ENCODE assay signal across 8 cellular contexts in the genomic region with DNA sequence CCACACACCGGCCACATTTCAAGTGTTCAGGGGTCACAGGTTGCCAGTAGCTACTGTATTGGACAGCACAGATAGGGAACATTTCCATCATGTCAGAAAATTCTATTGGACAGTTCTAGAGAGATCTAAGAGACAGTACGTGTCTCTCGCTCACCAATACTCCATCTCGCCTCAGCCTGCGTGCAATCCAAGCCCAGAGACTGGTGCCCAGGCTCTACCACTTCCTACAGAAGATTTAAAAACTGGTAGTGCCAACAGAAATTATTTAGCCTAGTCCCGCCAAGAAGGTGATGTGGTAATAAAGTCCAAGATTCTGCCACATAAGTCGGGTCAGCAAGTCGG. TPM values are rescaled to one million over a fixed set of nuclear protein-coding genes. Genes with fewer than 3 reads are reported as not detected.
DNase-seq lines count a peak whose midpoint lies in the region; ATAC-seq and TF ChIP-seq lines count a peak whose summit lies in the region.

No MANE protein-coding gene starts in this region.

- H3K27ac ChIP-seq in right cardiac atrium (ENCODE audit: low read length) (peak overlapping the region; percentile 6), spleen (peak overlapping the region in 7 of 8 donors; percentile 47 to 95 (median 93))

- no peak for TF ChIP-seq CTCF in WTC11 (IDR thresholded peaks at IDR 0.05)
- no peak for TF ChIP-seq CTCF in spleen (IDR thresholded peaks at IDR 0.05 in 8 of 11, conservative IDR thresholded peaks at IDR 0.05 in 3 of 11)

- H3K4me3 ChIP-seq in right cardiac atrium (ENCODE audit: low read length) (peak overlapping the region; percentile 93), spleen (peak overlapping the region; percentile 85 to 97 (median 90))

- CTCF ChIA-PET in WTC11 (lab: Charles Lee): interaction anchor here (1.7 kb wide), 1 partner anchor 70 kb away, joined by 7 read pairs; no protein-coding TSS in a partner anchor

- POLR2A ChIA-PET in WTC11 (lab: Charles Lee): interaction anchor here (1.1 to 1.8 kb wide), 2 partner anchors 71 to 73 kb away, joined by 5 to 7 read pairs; a partner anchor contains a TSS

- intact Hi-C loops in right cardiac atrium (cut with DNase I): no loop called here
- intact Hi-C loops in spleen (cut with DNase I; ENCODE audit: low total_unique reads): no loop called here

- H3K4me1 Mint-ChIP-seq in WTC11: peaks cover 18% of the 10 kb centered on the region

- H3K4me3 Mint-ChIP-seq in WTC11: peak overlapping the region; percentile 97

- H3K4me1 ChIP-seq in right cardiac atrium (ENCODE audit: control insufficient read depth, insufficient read depth, low read length): peaks cover 1% of the 10 kb centered on the region
- H3K4me1 ChIP-seq in spleen: peaks cover 13 to 50% (median 40%) of the 10 kb centered on the region in 6 donors

- peak; percentile 14 for DNase-seq in NCI-H2171 treated with DMSO at 0.1 percent for 48 hours (lab: John Stamatoyannopoulos, UW)
- DNase-seq in NCI-H2171 (lab: John Stamatoyannopoulos, UW): no peak
- no peak for DNase-seq in WTC11 (ENCODE audit: low spot score)
- DNase-seq in right cardiac atrium: no peak
- DNase-seq in spleen: no peak
- DNase-seq in LoVo (ENCODE audit: low spot score): no peak
- DNase-seq in GM19240 (ENCODE audit: insufficient read length, low spot score): no peak

- no peak for TF ChIP-seq POLR2A in spleen (IDR thresholded peaks at IDR 0.05)

- H3K36me3 ChIP-seq in spleen: no peaks in the 10 kb centered on the region

- peaks cover 7% of the 10 kb centered on the region for H3K27me3 Mint-ChIP-seq in WTC11 (ENCODE audit: low read depth)

- no peaks in the 10 kb centered on the region for H3K27me3 ChIP-seq in right cardiac atrium (ENCODE audit: control insufficient read depth, insufficient read depth)
- H3K27me3 ChIP-seq in spleen (replicated peaks in 1 of 7): no peaks in the 10 kb centered on the region

- H3K36me3 Mint-ChIP-seq in WTC11: no peaks in the 10 kb centered on the region

- no peaks in the 10 kb centered on the region for H3K9me3 ChIP-seq in right cardiac atrium (ENCODE audit: control insufficient read depth, low read length)
- no peaks in the 10 kb centered on the region for H3K9me3 ChIP-seq in spleen

- no peaks in the 10 kb centered on the region for H3K9me3 Mint-ChIP-seq in WTC11

- 16% methylated on average over 8 of the region's 8 CpGs for WGBS in right cardiac atrium
- 15 to 23% (median 22%) methylated on average over 8 of the region's 8 CpGs for WGBS in spleen, 5 donors

- ATAC-seq in HG03025 (IDR thresholded peaks at IDR 0.05; ENCODE audit: low FRiP score, unreplicated experiment) (peak; percentile 28), WTC11 (peak; percentile 20), right cardiac atrium (peak; percentile 51 to 65)

- peak overlapping the region; percentile 61; the same call in 1 of the 2 replicates for H3K27ac Mint-ChIP-seq in WTC11

TF ChIP-seq in WTC11, 78 proteins besides CTCF, POLR2A, EP300 and RAD21 (continues in another document):
- TF ChIP-seq, protein P1, sequence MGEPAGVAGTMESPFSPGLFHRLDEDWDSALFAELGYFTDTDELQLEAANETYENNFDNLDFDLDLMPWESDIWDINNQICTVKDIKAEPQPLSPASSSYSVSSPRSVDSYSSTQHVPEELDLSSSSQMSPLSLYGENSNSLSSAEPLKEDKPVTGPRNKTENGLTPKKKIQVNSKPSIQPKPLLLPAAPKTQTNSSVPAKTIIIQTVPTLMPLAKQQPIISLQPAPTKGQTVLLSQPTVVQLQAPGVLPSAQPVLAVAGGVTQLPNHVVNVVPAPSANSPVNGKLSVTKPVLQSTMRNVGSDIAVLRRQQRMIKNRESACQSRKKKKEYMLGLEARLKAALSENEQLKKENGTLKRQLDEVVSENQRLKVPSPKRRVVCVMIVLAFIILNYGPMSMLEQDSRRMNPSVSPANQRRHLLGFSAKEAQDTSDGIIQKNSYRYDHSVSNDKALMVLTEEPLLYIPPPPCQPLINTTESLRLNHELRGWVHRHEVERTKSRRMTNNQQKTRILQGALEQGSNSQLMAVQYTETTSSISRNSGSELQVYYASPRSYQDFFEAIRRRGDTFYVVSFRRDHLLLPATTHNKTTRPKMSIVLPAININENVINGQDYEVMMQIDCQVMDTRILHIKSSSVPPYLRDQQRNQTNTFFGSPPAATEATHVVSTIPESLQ (CRISPR knock-in tag; IDR thresholded peaks at IDR 0.05): no peak
- TF ChIP-seq MXD4 (CRISPR knock-in tag; IDR thresholded peaks at IDR 0.05; ENCODE audit: borderline replicate concordance) (no peak), RELA (CRISPR knock-in tag; IDR thresholded peaks at IDR 0.05; ENCODE audit: borderline replicate concordance) (no peak), JAZF1 (CRISPR knock-in tag; IDR thresholded peaks at IDR 0.05) (no peak), NFE2L1 (CRISPR knock-in tag; IDR thresholded peaks at IDR 0.05) (no peak), MYBL2 (CRISPR knock-in tag; IDR thresholded peaks at IDR 0.05) (no peak), TEAD4 (CRISPR knock-in tag; IDR thresholded peaks at IDR 0.05) (no peak), HMGA2 (CRISPR knock-in tag; IDR thresholded peaks at IDR 0.05) (no peak), IRF2 (CRISPR knock-in tag; IDR thresholded peaks at IDR 0.05; ENCODE audit: borderline replicate concordance, low read depth) (no peak)
- TF ChIP-seq, protein P2, sequence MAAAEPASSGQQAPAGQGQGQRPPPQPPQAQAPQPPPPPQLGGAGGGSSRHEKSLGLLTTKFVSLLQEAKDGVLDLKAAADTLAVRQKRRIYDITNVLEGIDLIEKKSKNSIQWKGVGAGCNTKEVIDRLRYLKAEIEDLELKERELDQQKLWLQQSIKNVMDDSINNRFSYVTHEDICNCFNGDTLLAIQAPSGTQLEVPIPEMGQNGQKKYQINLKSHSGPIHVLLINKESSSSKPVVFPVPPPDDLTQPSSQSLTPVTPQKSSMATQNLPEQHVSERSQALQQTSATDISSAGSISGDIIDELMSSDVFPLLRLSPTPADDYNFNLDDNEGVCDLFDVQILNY (CRISPR knock-in tag; IDR thresholded peaks at IDR 0.05): no peak
- TF ChIP-seq, protein P3, sequence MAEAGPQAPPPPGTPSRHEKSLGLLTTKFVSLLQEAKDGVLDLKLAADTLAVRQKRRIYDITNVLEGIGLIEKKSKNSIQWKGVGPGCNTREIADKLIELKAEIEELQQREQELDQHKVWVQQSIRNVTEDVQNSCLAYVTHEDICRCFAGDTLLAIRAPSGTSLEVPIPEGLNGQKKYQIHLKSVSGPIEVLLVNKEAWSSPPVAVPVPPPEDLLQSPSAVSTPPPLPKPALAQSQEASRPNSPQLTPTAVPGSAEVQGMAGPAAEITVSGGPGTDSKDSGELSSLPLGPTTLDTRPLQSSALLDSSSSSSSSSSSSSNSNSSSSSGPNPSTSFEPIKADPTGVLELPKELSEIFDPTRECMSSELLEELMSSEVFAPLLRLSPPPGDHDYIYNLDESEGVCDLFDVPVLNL (CRISPR knock-in tag; IDR thresholded peaks at IDR 0.05; ENCODE audit: borderline replicate concordance, low read depth): no peak
- TF ChIP-seq, protein P4, sequence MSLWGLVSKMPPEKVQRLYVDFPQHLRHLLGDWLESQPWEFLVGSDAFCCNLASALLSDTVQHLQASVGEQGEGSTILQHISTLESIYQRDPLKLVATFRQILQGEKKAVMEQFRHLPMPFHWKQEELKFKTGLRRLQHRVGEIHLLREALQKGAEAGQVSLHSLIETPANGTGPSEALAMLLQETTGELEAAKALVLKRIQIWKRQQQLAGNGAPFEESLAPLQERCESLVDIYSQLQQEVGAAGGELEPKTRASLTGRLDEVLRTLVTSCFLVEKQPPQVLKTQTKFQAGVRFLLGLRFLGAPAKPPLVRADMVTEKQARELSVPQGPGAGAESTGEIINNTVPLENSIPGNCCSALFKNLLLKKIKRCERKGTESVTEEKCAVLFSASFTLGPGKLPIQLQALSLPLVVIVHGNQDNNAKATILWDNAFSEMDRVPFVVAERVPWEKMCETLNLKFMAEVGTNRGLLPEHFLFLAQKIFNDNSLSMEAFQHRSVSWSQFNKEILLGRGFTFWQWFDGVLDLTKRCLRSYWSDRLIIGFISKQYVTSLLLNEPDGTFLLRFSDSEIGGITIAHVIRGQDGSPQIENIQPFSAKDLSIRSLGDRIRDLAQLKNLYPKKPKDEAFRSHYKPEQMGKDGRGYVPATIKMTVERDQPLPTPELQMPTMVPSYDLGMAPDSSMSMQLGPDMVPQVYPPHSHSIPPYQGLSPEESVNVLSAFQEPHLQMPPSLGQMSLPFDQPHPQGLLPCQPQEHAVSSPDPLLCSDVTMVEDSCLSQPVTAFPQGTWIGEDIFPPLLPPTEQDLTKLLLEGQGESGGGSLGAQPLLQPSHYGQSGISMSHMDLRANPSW (CRISPR knock-in tag; conservative IDR thresholded peaks at IDR 0.05; ENCODE audit: low read depth): no peak
- TF ChIP-seq, protein P5, sequence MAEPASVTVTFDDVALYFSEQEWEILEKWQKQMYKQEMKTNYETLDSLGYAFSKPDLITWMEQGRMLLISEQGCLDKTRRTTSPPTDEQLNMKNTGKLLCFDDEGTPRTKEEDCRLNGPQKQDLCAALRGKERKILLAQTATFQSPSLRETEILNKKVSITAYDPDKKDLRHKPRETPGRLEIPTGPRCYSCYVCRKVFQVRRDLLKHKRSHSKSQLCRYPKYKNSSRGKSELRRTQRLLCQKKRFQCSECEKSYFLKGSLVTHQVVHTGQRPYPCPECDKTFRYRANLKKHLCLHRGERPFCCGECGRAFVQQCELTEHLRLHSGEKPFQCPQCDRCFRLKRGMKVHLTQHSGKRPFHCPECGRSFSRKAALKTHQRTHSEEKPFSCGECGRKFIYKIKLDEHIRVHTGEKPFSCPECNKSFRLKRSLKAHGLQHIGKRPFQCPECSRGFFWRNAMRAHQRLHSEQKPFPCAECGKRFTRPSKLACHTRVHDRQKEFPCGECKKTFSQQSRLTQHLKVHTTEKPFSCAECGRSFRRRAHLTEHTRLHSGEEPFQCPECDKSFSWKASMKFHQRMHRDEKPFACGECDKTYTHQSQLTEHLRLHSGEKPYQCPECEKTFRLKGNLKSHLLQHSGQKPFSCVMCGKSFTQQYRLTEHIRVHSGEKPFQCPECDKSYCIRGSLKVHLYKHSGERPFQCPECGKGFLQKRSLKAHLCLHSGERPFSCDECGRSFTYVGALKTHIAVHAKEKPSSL (CRISPR knock-in tag; conservative IDR thresholded peaks at IDR 0.05): no peak

RNA-seq across cellular contexts. Expression of a gene that starts 0.4 kb away (rescaled TPM):
- 63.7 to 68.9 TPM (median 66.6 TPM) in 3 replicates for total RNA-seq in WTC11 (2021)
- 10 to 100 TPM; 42.3 to 47.4 (median 45.1) TPM for total RNA-seq in right cardiac atrium
- 27.8 TPM for polyA plus RNA-seq in right cardiac atrium
- total RNA-seq in spleen: 100 to 1,000 TPM; 128 to 158 (median 136) TPM
- polyA plus RNA-seq in spleen: 10 to 100 TPM; 69.0 to 96.0 (median 78.7) TPM
